In the genomic region with DNA sequence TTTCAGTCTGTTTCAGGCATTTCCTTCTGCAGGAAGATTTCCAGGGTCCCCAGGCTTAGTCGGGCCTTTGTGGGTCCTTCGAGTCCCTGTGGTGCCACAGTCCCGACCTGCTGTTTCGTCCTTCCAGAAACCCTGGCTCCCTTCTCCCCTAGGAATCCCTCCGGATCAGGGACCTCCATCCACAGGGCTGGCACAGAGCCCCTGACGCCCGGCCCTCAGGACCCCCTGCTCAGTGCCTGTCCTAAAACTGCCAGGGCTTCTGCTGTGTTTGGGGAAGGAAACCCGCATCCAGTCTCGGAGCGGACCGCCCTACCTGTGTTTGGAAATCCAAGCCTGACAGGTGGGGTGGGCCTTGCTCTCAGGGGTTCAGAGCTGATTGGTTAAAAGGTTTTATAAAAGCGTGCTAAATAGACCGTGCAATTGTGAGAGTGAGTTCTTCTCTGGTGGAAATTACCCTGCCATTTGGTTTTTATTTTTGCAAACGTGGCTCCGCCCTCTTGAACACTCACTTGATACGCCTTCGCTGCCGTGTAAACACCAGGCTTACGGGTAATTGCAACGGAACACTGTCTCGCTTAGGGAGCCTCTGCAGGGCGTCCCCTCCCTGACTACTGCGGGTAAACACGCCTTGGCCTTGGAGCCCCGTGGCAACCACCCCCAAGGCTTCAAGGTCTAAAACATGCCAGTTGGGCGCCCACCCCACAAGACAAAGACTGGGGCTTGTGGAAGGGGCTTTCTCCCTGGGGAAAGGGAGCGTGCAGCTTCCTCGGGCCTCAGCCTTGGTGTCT, we compare ENCODE assay signal across 16 cellular contexts.
DNase-seq lines count a peak whose midpoint lies in the region; TF ChIP-seq lines count a peak whose summit lies in the region.
"Had no signal": no experiment of that assay in that cellular context is flagged by ENCODE, and none has a peak within 500 bp of the region (broad histone marks: within the 10 kb centered on the region; RNA-seq: fewer than 3 reads in every experiment).

No MANE protein-coding gene starts in this region.

- CTCF ChIA-PET in HEK293T (lab: Yijun Ruan, JAX), result no interaction called here

- no peaks in the 10 kb centered on the region for H3K4me1 ChIP-seq in adipocyte (ENCODE audit: control insufficient read depth, insufficient read depth, low read length)
- H3K4me1 ChIP-seq in thyroid gland, result no peaks in the 10 kb centered on the region
- H3K4me1 ChIP-seq: foreskin keratinocyte had no signal

- H3K36me3 ChIP-seq in adipocyte (ENCODE audit: control insufficient read depth, insufficient read depth, low read length, severe bottlenecking) (no peaks in the 10 kb centered on the region), thyroid gland (no peaks in the 10 kb centered on the region)
- H3K36me3 ChIP-seq: thoracic aorta had no signal

- peak; percentile 3 for DNase-seq in HEK293T (ENCODE audit: extremely low spot score)
- DNase-seq in NCI-H2081 (lab: John Stamatoyannopoulos, UW), result peak; percentile 92 to 97
- DNase-seq in adipocyte (ENCODE audit: low read depth), result peak; percentile 21
- peak; percentile 37 to 39 for DNase-seq in thyroid gland
- no peak for DNase-seq in stimulated activated CD4-positive, alpha-beta T cell treated with anti-CD3 and anti-CD28 coated beads, Interleukin-4, amount 100 ng/mL, for 1 hour
- no peak for DNase-seq in NCI-H1694 (lab: John Stamatoyannopoulos, UW)
- no peak for DNase-seq in activated effector memory CD4-positive, alpha-beta T cell treated with anti-CD3 and anti-CD28 coated beads, Interleukin-2, amount 50 U/mL, for 16 hours
- DNase-seq: amniotic stem cell; DND-41; foreskin keratinocyte; KG1; left cardiac atrium; NCI-H1105 treated with DMSO at 0.1 percent for 48 hours; stimulated activated CD4-positive, alpha-beta T cell treated with anti-CD3 and anti-CD28 coated beads, Interleukin-4, amount 100 ng/mL, for 4 hours had no signal

- intact Hi-C loops in thyroid gland (cut with DNase I), result no loop called here

- no peak overlapping the region for H3K27ac ChIP-seq in thyroid gland
- H3K27ac ChIP-seq: foreskin keratinocyte, thoracic aorta, VCaP had no signal

- no peak for TF ChIP-seq POLR2A in thyroid gland (IDR thresholded peaks at IDR 0.05)

- no peak overlapping the region for H3K4me3 ChIP-seq in adipocyte (ENCODE audit: low read length)
- no peak overlapping the region for H3K4me3 ChIP-seq in thyroid gland (replicated peaks in 1 of 3)
- H3K4me3 ChIP-seq: thoracic aorta had no signal

- no peak for TF ChIP-seq CTCF in thyroid gland (IDR thresholded peaks at IDR 0.05)

- WGBS in thyroid gland, 2 donors, result 74 to 79% methylated on average over 28 of the region's 28 CpGs

- H3K9me3 ChIP-seq in adipocyte (ENCODE audit: control insufficient read depth, low read length) (peaks cover 8% of the 10 kb centered on the region), thyroid gland (no peaks in the 10 kb centered on the region)
- H3K9me3 ChIP-seq: thoracic aorta had no signal

- no peak overlapping the region for H3K9ac ChIP-seq in adipocyte (ENCODE audit: low read length)

- H3K27me3 ChIP-seq in adipocyte (replicated peaks; ENCODE audit: control insufficient read depth, insufficient read depth, low read length), result no peaks in the 10 kb centered on the region
- H3K27me3 ChIP-seq in thyroid gland, result no peaks in the 10 kb centered on the region
- H3K27me3 ChIP-seq: foreskin keratinocyte had no signal

- POLR2A ChIA-PET in HEK293T (lab: Yijun Ruan, JAX), result no interaction called here

TF ChIP-seq in HEK293T, 16 proteins besides CTCF, POLR2A, EP300 and RAD21:
- TF ChIP-seq L3MBTL2 (conservative IDR thresholded peaks at IDR 0.05), result no peak
- TF ChIP-seq FOXK2 (IDR thresholded peaks at IDR 0.05), result no peak
- no peak for TF ChIP-seq NFRKB (IDR thresholded peaks at IDR 0.05)
- no peak for TF ChIP-seq SP1 (IDR thresholded peaks at IDR 0.05)
- TF ChIP-seq TARDBP (IDR thresholded peaks at IDR 0.05), result no peak
- no peak for TF ChIP-seq HDGF (IDR thresholded peaks at IDR 0.05; ENCODE audit: borderline replicate concordance)
- no peak for TF ChIP-seq CTBP1 (IDR thresholded peaks at IDR 0.05; ENCODE audit: borderline replicate concordance)
- no peak for TF ChIP-seq ZNF384 (IDR thresholded peaks at IDR 0.05)
- TF ChIP-seq, protein P1, sequence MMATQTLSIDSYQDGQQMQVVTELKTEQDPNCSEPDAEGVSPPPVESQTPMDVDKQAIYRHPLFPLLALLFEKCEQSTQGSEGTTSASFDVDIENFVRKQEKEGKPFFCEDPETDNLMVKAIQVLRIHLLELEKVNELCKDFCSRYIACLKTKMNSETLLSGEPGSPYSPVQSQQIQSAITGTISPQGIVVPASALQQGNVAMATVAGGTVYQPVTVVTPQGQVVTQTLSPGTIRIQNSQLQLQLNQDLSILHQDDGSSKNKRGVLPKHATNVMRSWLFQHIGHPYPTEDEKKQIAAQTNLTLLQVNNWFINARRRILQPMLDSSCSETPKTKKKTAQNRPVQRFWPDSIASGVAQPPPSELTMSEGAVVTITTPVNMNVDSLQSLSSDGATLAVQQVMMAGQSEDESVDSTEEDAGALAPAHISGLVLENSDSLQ (IDR thresholded peaks at IDR 0.05), result no peak
- no peak for TF ChIP-seq ARNT (IDR thresholded peaks at IDR 0.05)
- TF ChIP-seq LEF1 (IDR thresholded peaks at IDR 0.05; ENCODE audit: borderline replicate concordance), result no peak
- no peak for TF ChIP-seq BHLHE40 (IDR thresholded peaks at IDR 0.05; ENCODE audit: borderline replicate concordance)
- TF ChIP-seq FOXA1 (IDR thresholded peaks at IDR 0.05), result no peak
- no peak for TF ChIP-seq FOXM1 (IDR thresholded peaks at IDR 0.05; ENCODE audit: borderline replicate concordance)
- TF ChIP-seq ELF4 (IDR thresholded peaks at IDR 0.05), result no peak
- no peak for TF ChIP-seq SUZ12 (IDR thresholded peaks at IDR 0.05)

Comparison
In these comparisons a context has a peak if more than half of its experiments do, and no peak if none do; other contexts are left out.
1. DNase-seq: peak in HEK293T (single experiment), NCI-H2081 (2 of 2), adipocyte (single experiment) and thyroid gland (2 of 2); none in stimulated activated CD4-positive, alpha-beta T cell treated with anti-CD3 and anti-CD28 coated beads, Interleukin-4, amount 100 ng/mL, for 1 hour (single experiment), NCI-H1694 (single experiment) and activated effector memory CD4-positive, alpha-beta T cell treated with anti-CD3 and anti-CD28 coated beads, Interleukin-2, amount 50 U/mL, for 16 hours (single experiment).